In genomic region chr12:79057540-79057939, GRCh38 we compare ENCODE assay signal across 20 cellular contexts.
DNase-seq lines count a peak whose midpoint lies in the region; ATAC-seq and TF ChIP-seq lines count a peak whose summit lies in the region.
"Had no signal": no experiment of that assay in that cellular context is flagged by ENCODE, and none has a peak within 500 bp of the region (broad histone marks: within the 10 kb centered on the region; RNA-seq: fewer than 3 reads in every experiment).

No MANE protein-coding gene starts in this region.

- H2AFZ ChIP-seq in PC-3 (ENCODE audit: low read length) = no peak overlapping the region

- H3K4me3 ChIP-seq in PC-3 (ENCODE audit: low read length) = no peak overlapping the region
- H3K4me3 ChIP-seq: heart right ventricle, SK-N-MC, transverse colon had no signal

- no peaks in the 10 kb centered on the region for H3K79me2 ChIP-seq in PC-3 (ENCODE audit: low read length)

- 0 out of 2 replicates have a peak, but pooled peaks cover 3% of the 10 kb centered on the region for H3K9me3 ChIP-seq in PC-3 (ENCODE audit: low read length)
- H3K9me3 ChIP-seq: heart right ventricle, transverse colon had no signal

- H3K9ac ChIP-seq in PC-3 (ENCODE audit: low read length) = no peak overlapping the region

- H3K36me3 ChIP-seq in PC-3 (ENCODE audit: low read depth, low read length) = no peaks in the 10 kb centered on the region
- H3K36me3 ChIP-seq: heart right ventricle, transverse colon had no signal

- TF ChIP-seq CTCF in PC-3 (conservative IDR thresholded peaks at IDR 0.05; ENCODE audit: low read depth, low read length) = no peak

- no peaks in the 10 kb centered on the region for H4K20me1 ChIP-seq in PC-3 (ENCODE audit: low read length)

- peak overlapping the region; percentile 30 for H3K27ac ChIP-seq in PC-3 (ENCODE audit: low read length)
- H3K27ac ChIP-seq: epithelial cell of prostate, heart right ventricle, SK-N-MC, transverse colon, VCaP had no signal

- POLR2A ChIA-PET in PC-3 (lab: Charles Lee; ENCODE audit: unreplicated experiment) = interaction anchor here (0.6 kb wide), 1 partner anchor 44 kb away, joined by 3 read pairs; no protein-coding TSS in a partner anchor

- peaks cover 38% of the 10 kb centered on the region for H3K4me1 ChIP-seq in PC-3 (ENCODE audit: insufficient read depth, low read length)
- H3K4me1 ChIP-seq: heart right ventricle, transverse colon had no signal

- intact Hi-C loops in PC-3 (cut with micrococcal nuclease) = no loop called here

- ATAC-seq in GM21381 (IDR thresholded peaks at IDR 0.05; ENCODE audit: unreplicated experiment) (peak; percentile 41), HG02885 (IDR thresholded peaks at IDR 0.05; ENCODE audit: poor library complexity, unreplicated experiment) (peak; percentile 26), PC-3 (no peak), HG03520 (IDR thresholded peaks at IDR 0.05; ENCODE audit: unreplicated experiment) (no peak)
- ATAC-seq: heart right ventricle, left colon had no signal

- no peaks in the 10 kb centered on the region for H3K9me2 ChIP-seq in PC-3 (replicated peaks; ENCODE audit: low read length)

- BruUV-seq in PC-3 (replicated peaks; lab: Mats Ljungman, UMichigan) = no TSS peak

- CTCF ChIA-PET in PC-3 (lab: Charles Lee) = no interaction called here

- peak; percentile 23 for DNase-seq in ACHN
- DNase-seq in PC-3 = no peak
- DNase-seq in KG1 (lab: John Stamatoyannopoulos, UW) = no peak
- no peak for DNase-seq in activated T-cell treated with anti-CD3 and anti-CD28 coated beads, Interleukin-2, amount 50 U/mL, for 1 hour
- no peak for DNase-seq in NCI-H187 (lab: John Stamatoyannopoulos, UW)
- DNase-seq: activated CD4-positive, alpha-beta T cell treated with anti-CD3 and anti-CD28 coated beads, Interleukin-2, amount 50 U/mL, for 1 hour; C1 segment of cervical spinal cord; heart right ventricle; left colon; naive B cell; NCI-H1105 treated with DMSO at 0.1 percent for 48 hours; NCI-H446; stimulated activated CD4-positive, alpha-beta T cell treated with anti-CD3 and anti-CD28 coated beads, Interleukin-12 subunit alpha, Interleukin-12 subunit beta, amount 100 ng/mL, for 4 hours; transverse colon had no signal

- H3F3A ChIP-seq in PC-3 (ENCODE audit: low read length, unreplicated experiment) = peaks cover 4% of the 10 kb centered on the region

- no peaks in the 10 kb centered on the region for H3K27me3 ChIP-seq in PC-3 (ENCODE audit: low read length)
- H3K27me3 ChIP-seq: heart right ventricle, transverse colon had no signal

- peak overlapping the region; percentile 32; the same call in 1 of the 2 replicates for H3K4me2 ChIP-seq in PC-3 (ENCODE audit: low read length)

- in situ Hi-C loops in ACHN (cut with HindIII; ENCODE audit: low pct_ligation_motif_present, low pct_unique_long_range_greater_than_20kb, low sequenced_read_pairs) = no loop called here

Comparison
In these comparisons a context has a peak if more than half of its experiments do, and no peak if none do; other contexts are left out.
1. ATAC-seq: peak in GM21381 (single experiment) and HG02885 (single experiment); none in PC-3 (single experiment) and HG03520 (single experiment).